In genomic region chr2:172927381-172928357, GRCh38 we compare ENCODE assay signal across 9 cellular contexts.
A peak's percentile ranks its signal among the peaks of the same experiment; 100 is the strongest.
DNase-seq lines count a peak whose midpoint lies in the region; ATAC-seq and TF ChIP-seq lines count a peak whose summit lies in the region.
"Had no signal": no experiment of that assay in that cellular context is flagged by ENCODE, and none has a peak within 500 bp of the region (broad histone marks: within the 10 kb centered on the region; RNA-seq: fewer than 3 reads in every experiment).

No MANE protein-coding gene starts in this region.

- TF ChIP-seq CTCF in AG09309 (IDR thresholded peaks at IDR 0.05; ENCODE audit: control insufficient read depth, insufficient read depth, low read depth, low read length, missing control alignments) (no peak), ascending aorta (IDR thresholded peaks at IDR 0.05) (no peak), gastroesophageal sphincter (IDR thresholded peaks at IDR 0.05) (no peak), prostate gland (IDR thresholded peaks at IDR 0.05) (no peak)

- TF ChIP-seq POLR2A in gastroesophageal sphincter (IDR thresholded peaks at IDR 0.05) (no peak), prostate gland (IDR thresholded peaks at IDR 0.05) (no peak)

- ATAC-seq in gastroesophageal sphincter (peak; percentile 80), GM21737 (IDR thresholded peaks at IDR 0.05; ENCODE audit: unreplicated experiment) (no peak)

- peaks cover 2 to 24% of the 10 kb centered on the region in 2 donors for H3K4me1 ChIP-seq in ascending aorta
- peaks cover 0 to 31% (median 14%) of the 10 kb centered on the region in 3 donors for H3K4me1 ChIP-seq in gastroesophageal sphincter
- no peaks in the 10 kb centered on the region for H3K4me1 ChIP-seq in prostate gland (replicated peaks)

- H3K27me3 ChIP-seq in ascending aorta (no peaks in the 10 kb centered on the region), gastroesophageal sphincter (no peaks in the 10 kb centered on the region), prostate gland (replicated peaks; ENCODE audit: insufficient read depth) (no peaks in the 10 kb centered on the region)

- no peak for TF ChIP-seq EP300 in gastroesophageal sphincter (IDR thresholded peaks at IDR 0.05)

- H3K27ac ChIP-seq in ascending aorta (peak overlapping the region; percentile 22 to 76), gastroesophageal sphincter (peak overlapping the region; percentile 14 to 64 (median 60)), prostate gland (peak overlapping the region; percentile 63 to 73)

- no peaks in the 10 kb centered on the region for H3K9me3 ChIP-seq in ascending aorta
- H3K9me3 ChIP-seq in gastroesophageal sphincter: no peaks in the 10 kb centered on the region
- no peaks in the 10 kb centered on the region for H3K9me3 ChIP-seq in prostate gland

- intact Hi-C loops in ascending aorta (cut with DNase I) (no loop called here), prostate gland (cut with DNase I) (no loop called here)

- no peaks in the 10 kb centered on the region for H3K36me3 ChIP-seq in ascending aorta
- H3K36me3 ChIP-seq in gastroesophageal sphincter: no peaks in the 10 kb centered on the region
- H3K36me3 ChIP-seq in prostate gland: no peaks in the 10 kb centered on the region

- WGBS in gastroesophageal sphincter (ENCODE audit: low coverage in 1 of 2), 2 donors: 36 to 51% methylated on average over 4 to 7 of the region's 9 CpGs
- 25% methylated on average over 9 of the region's 9 CpGs for WGBS in prostate gland

- peak; percentile 61 for DNase-seq in AG09309 (ENCODE audit: low read depth)
- DNase-seq in ascending aorta (ENCODE audit: low spot score in 2 of 2): peak in 1 of 2 donors; percentile 74
- DNase-seq in prostate gland (ENCODE audit: low spot score): peak; percentile 73
- DNase-seq in nucleus accumbens (lab: John Stamatoyannopoulos, UW): no peak
- no peak for DNase-seq in kidney tubule cell (ENCODE audit: low spot score)
- DNase-seq in midbrain (lab: John Stamatoyannopoulos, UW): no peak
- DNase-seq: activated CD8-positive, alpha-beta memory T cell treated with anti-CD3 and anti-CD28 coated beads, Interleukin-2, amount 50 U/mL, for 48 hours had no signal

- H3K4me3 ChIP-seq in AG09309 (ENCODE audit: control insufficient read depth, low read depth, low read length): no peak overlapping the region
- H3K4me3 ChIP-seq in ascending aorta: peak overlapping the region; percentile 39 to 41
- peak overlapping the region; percentile 26 to 29 for H3K4me3 ChIP-seq in gastroesophageal sphincter
- no peak overlapping the region for H3K4me3 ChIP-seq in prostate gland

Comparison
In these comparisons a context has a peak if more than half of its experiments do, and no peak if none do; other contexts are left out.
1. DNase-seq: peak in AG09309 (single experiment) and prostate gland (single experiment); none in nucleus accumbens (0 of 56), kidney tubule cell (single experiment) and midbrain (single experiment).
2. H3K4me3 ChIP-seq: peak in ascending aorta (2 of 2) and gastroesophageal sphincter (2 of 2); none in AG09309 (single experiment) and prostate gland (0 of 2).
3. Peak in every context shown above with its lines, with median percentiles within 50 percentile points of each other: H3K27ac ChIP-seq.